13 cellular contexts compared by ENCODE assay signal in the genomic region with DNA sequence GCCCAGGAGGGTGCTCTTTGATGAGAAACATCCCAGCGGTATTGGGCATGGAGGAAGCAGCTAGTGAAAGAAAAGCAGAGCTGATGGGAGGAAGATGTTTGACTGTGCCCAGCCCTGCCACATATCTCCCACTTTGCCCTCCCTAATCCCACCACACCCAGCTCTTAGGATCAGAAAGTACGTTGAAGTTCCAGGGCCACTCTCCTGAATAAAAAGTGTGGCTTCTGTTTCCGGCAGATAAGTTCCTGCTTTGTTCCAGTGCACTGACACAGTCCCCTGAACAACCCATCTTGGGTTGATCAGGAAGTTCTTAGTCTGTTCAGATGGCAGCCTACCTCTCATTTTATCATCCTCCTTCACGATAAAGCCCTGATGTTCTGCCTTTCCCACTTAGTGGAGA. TPM values are rescaled to one million over a fixed set of nuclear protein-coding genes. Genes with fewer than 3 reads are reported as not detected.
DNase-seq lines count a peak whose midpoint lies in the region; ATAC-seq and TF ChIP-seq lines count a peak whose summit lies in the region.
"Had no signal": no experiment of that assay in that cellular context is flagged by ENCODE, and none has a peak within 500 bp of the region (broad histone marks: within the 10 kb centered on the region; RNA-seq: fewer than 3 reads in every experiment).

No MANE protein-coding gene starts in this region.

- no peak for TF ChIP-seq POLR2A in IMR-90 (IDR thresholded peaks at IDR 0.05; ENCODE audit: low read depth, low read length)

- H3K4me3 ChIP-seq in IMR-90 (ENCODE audit: insufficient read depth, low read depth, low read length) (no peak overlapping the region), mucosa of rectum (ENCODE audit: low read length in 2 of 2) (no peak overlapping the region)

- peak overlapping the region; percentile 77 for H2AK9ac ChIP-seq in IMR-90 (replicated peaks; ENCODE audit: low read depth, low read length, poor library complexity)

- peak overlapping the region; percentile 99 for H3K27ac ChIP-seq in 22Rv1
- no peak overlapping the region for H3K27ac ChIP-seq in IMR-90 (ENCODE audit: insufficient read depth, low read length)
- peak overlapping the region; percentile 91 to 93 for H3K27ac ChIP-seq in mucosa of rectum (ENCODE audit: low read depth in 2 of 2, low read length in 2 of 2)

- no peak overlapping the region for H2BK5ac ChIP-seq in IMR-90 (ENCODE audit: low read depth, low read length, poor library complexity, severe bottlenecking)

- peak overlapping the region; percentile 65 for H3K27ac Mint-ChIP-seq in chondrocyte (ENCODE audit: unreplicated experiment)
- H3K27ac Mint-ChIP-seq: memory B cell had no signal

- POLR2A ChIA-PET in IMR-90 (lab: Charles Lee; ENCODE audit: unreplicated experiment) = no interaction called here

- H2BK120ac ChIP-seq in IMR-90 (ENCODE audit: low read depth, low read length) = no peak overlapping the region

- no TSS peak for BruUV-seq in IMR-90 (replicated peaks; lab: Mats Ljungman, UMichigan)

- H4K91ac ChIP-seq in IMR-90 (ENCODE audit: insufficient read depth, low read depth, low read length) = no peak overlapping the region; the same call in 1 of the 2 replicates

- H3K56ac ChIP-seq in IMR-90 (ENCODE audit: extremely low read depth, insufficient read depth, low read length) = no peak overlapping the region

- H4K8ac ChIP-seq in IMR-90 (ENCODE audit: low read depth in 2 of 2, low read length in 2 of 2) = no peak overlapping the region

- peaks cover 24% of the 10 kb centered on the region for H3K9me1 ChIP-seq in IMR-90 (ENCODE audit: insufficient read depth, low read length)

- H3K79me1 ChIP-seq in IMR-90 (ENCODE audit: low read depth in 1 of 2, low read length in 2 of 2) = peaks cover 0 to 12% of the 10 kb centered on the region in 2 experiments; a peak in 2 of 4 replicates

- H3K4ac ChIP-seq in IMR-90 (ENCODE audit: low read depth, low read length) = no peak overlapping the region

- CTCF ChIA-PET in IMR-90 (lab: Yijun Ruan, JAX) = no interaction called here

- in situ Hi-C loops in IMR-90 (cut with MboI; ENCODE audit: low sequenced_read_pairs) = no loop called here

- 100% methylated on average over 1 of the region's 4 CpGs; no CpG with 5 or more reads in 1 of the 2 experiments for WGBS in IMR-90 (ENCODE audit: extremely low coverage in 2 of 2, insufficient read length in 1 of 2), 2 experiments

- no peak for TF ChIP-seq RAD21 in IMR-90 (IDR thresholded peaks at IDR 0.05; ENCODE audit: low read length)

- no peak overlapping the region for H2BK20ac ChIP-seq in IMR-90 (ENCODE audit: low read depth, low read length)

- no peak overlapping the region; the same call in 1 of the 2 replicates for H2AK5ac ChIP-seq in IMR-90 (ENCODE audit: low read depth, low read length)

- H3K18ac ChIP-seq in IMR-90 (ENCODE audit: low read depth, low read length) = no peak overlapping the region

- H3K4me1 ChIP-seq in IMR-90 (ENCODE audit: control insufficient read depth, insufficient read depth, low read length) (peaks cover 17% of the 10 kb centered on the region), mucosa of rectum (ENCODE audit: control insufficient read depth in 2 of 2, insufficient read depth in 2 of 2, low read length in 2 of 2) (peaks cover 61 to 84% of the 10 kb centered on the region in 2 donors)

- H3K4me3 Mint-ChIP-seq in chondrocyte (ENCODE audit: unreplicated experiment) = no peak overlapping the region
- H3K4me3 Mint-ChIP-seq: memory B cell had no signal

- H3K36me3 ChIP-seq in IMR-90 (ENCODE audit: control insufficient read depth, insufficient read depth, low read length) = peaks cover 5% of the 10 kb centered on the region
- peaks cover 21 to 22% of the 10 kb centered on the region in 2 donors for H3K36me3 ChIP-seq in mucosa of rectum (ENCODE audit: control insufficient read depth in 2 of 2, insufficient read depth in 2 of 2, low read length in 2 of 2)

- H3K9ac ChIP-seq in IMR-90 (ENCODE audit: low read depth, low read length) (no peak overlapping the region), mucosa of rectum (ENCODE audit: low read depth in 1 of 2, low read length in 2 of 2) (peak overlapping the region in 1 of 2 donors; percentile 45)

- H3K14ac ChIP-seq in IMR-90 (replicated peaks; ENCODE audit: low read depth, low read length) = no peak overlapping the region

- TF ChIP-seq CTCF in 22Rv1 (IDR thresholded peaks at IDR 0.05) (no peak), IMR-90 (conservative IDR thresholded peaks at IDR 0.05; ENCODE audit: low read depth, low read length) (no peak), chondrocyte (IDR thresholded peaks at IDR 0.05) (no peak), GM20000 (IDR thresholded peaks at IDR 0.05; ENCODE audit: extremely low read depth, missing control alignments) (no peak)

- peaks cover 7% of the 10 kb centered on the region; the same call in 1 of the 2 replicates for H4K20me1 ChIP-seq in IMR-90 (ENCODE audit: insufficient read depth, low read length)

- H3K4me1 Mint-ChIP-seq in chondrocyte (ENCODE audit: low read depth) = peaks cover 70% of the 10 kb centered on the region

- 0 out of 3 replicates have a peak overlapping the region, but pooled peaks have one; percentile 7 for H2BK15ac ChIP-seq in IMR-90 (ENCODE audit: low read depth, low read length)

- H4K5ac ChIP-seq in IMR-90 (ENCODE audit: low read depth, low read length) = no peak overlapping the region

- H2AFZ ChIP-seq in IMR-90 (replicated peaks; ENCODE audit: low read length, poor library complexity) = no peak overlapping the region

- no peak overlapping the region for H3K4me2 ChIP-seq in IMR-90 (ENCODE audit: low read depth, low read length)

- dilution Hi-C loops in IMR-90 (cut with HindIII; ENCODE audit: low sequenced_read_pairs, unreplicated experiment) = no loop called here

- ATAC-seq in IMR-90 (ENCODE audit: low read depth) (no peak), HG02870 (IDR thresholded peaks at IDR 0.05; ENCODE audit: unreplicated experiment) (no peak), GM19035 (IDR thresholded peaks at IDR 0.05; ENCODE audit: unreplicated experiment) (no peak), GM19397 (IDR thresholded peaks at IDR 0.05; ENCODE audit: unreplicated experiment) (no peak)

- H3K27me3 ChIP-seq in IMR-90 (ENCODE audit: control insufficient read depth, insufficient read depth, low read length) (no peaks in the 10 kb centered on the region), mucosa of rectum (ENCODE audit: control insufficient read depth in 2 of 2, insufficient read depth in 2 of 2, low read length in 2 of 2) (no peaks in the 10 kb centered on the region)

- no peaks in the 10 kb centered on the region for H3K36me3 Mint-ChIP-seq in chondrocyte (ENCODE audit: low read depth)

- H3K9me3 Mint-ChIP-seq in chondrocyte (ENCODE audit: low read depth) = no peaks in the 10 kb centered on the region
- H3K9me3 Mint-ChIP-seq: memory B cell had no signal

- H3K27me3 Mint-ChIP-seq in chondrocyte (ENCODE audit: low read depth) = no peaks in the 10 kb centered on the region
- H3K27me3 Mint-ChIP-seq: memory B cell had no signal

- H3K9me3 ChIP-seq in IMR-90 (ENCODE audit: control insufficient read depth, insufficient read depth, low read length) (no peaks in the 10 kb centered on the region), mucosa of rectum (ENCODE audit: control insufficient read depth in 2 of 2, low read length in 2 of 2) (no peaks in the 10 kb centered on the region)

- intact Hi-C loops in IMR-90 (cut with micrococcal nuclease) = no loop called here

- DNase-seq in IMR-90 (no peak), chondrocyte (ENCODE audit: low spot score) (no peak), GM20000 (ENCODE audit: low spot score) (no peak)
- DNase-seq: activated CD4-positive, CD25-positive, alpha-beta regulatory T cell; activated T-cell treated with anti-CD3 and anti-CD28 coated beads, Interleukin-2, amount 50 U/mL, for 1 hour; amygdala; SHP77 treated with DMSO at 0.1 percent for 48 hours had no signal

- H3K23ac ChIP-seq in IMR-90 (ENCODE audit: low read depth, low read length) = no peak overlapping the region

TF ChIP-seq in IMR-90, 13 proteins besides CTCF, POLR2A, EP300 and RAD21:
- no peak for TF ChIP-seq FOS (IDR thresholded peaks at IDR 0.05; ENCODE audit: low read depth, low read length)
- no peak for TF ChIP-seq MAFK (IDR thresholded peaks at IDR 0.05; ENCODE audit: low read depth, low read length)
- no peak for TF ChIP-seq RCOR1 (IDR thresholded peaks at IDR 0.05; ENCODE audit: insufficient replicate concordance, low read length)
- no peak for TF ChIP-seq CHD1 (IDR thresholded peaks at IDR 0.05; ENCODE audit: low read depth, low read length)
- no peak for TF ChIP-seq MXI1 (IDR thresholded peaks at IDR 0.05; ENCODE audit: borderline replicate concordance, low read depth, low read length)
- TF ChIP-seq, protein P1, sequence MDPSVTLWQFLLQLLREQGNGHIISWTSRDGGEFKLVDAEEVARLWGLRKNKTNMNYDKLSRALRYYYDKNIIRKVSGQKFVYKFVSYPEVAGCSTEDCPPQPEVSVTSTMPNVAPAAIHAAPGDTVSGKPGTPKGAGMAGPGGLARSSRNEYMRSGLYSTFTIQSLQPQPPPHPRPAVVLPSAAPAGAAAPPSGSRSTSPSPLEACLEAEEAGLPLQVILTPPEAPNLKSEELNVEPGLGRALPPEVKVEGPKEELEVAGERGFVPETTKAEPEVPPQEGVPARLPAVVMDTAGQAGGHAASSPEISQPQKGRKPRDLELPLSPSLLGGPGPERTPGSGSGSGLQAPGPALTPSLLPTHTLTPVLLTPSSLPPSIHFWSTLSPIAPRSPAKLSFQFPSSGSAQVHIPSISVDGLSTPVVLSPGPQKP (IDR thresholded peaks at IDR 0.05; ENCODE audit: borderline replicate concordance, low read depth, low read length) = no peak
- no peak for TF ChIP-seq BHLHE40 (IDR thresholded peaks at IDR 0.05; ENCODE audit: low read depth, low read length)
- no peak for TF ChIP-seq SMC3 (IDR thresholded peaks at IDR 0.05; ENCODE audit: low read depth, low read length)
TF ChIP-seq in IMR-90: peak in this region for 0.

RNA-seq across cellular contexts. Expression of a gene that starts 16.5 kb away (rescaled TPM):
- 2.0 and 2.5 TPM in 2 replicates for total RNA-seq in IMR-90 (2012; rRNA removed)
- 10.4 and 13.2 TPM in 2 replicates for polyA plus RNA-seq in IMR-90 (2012; rRNA removed)
- polyA plus RNA-seq in IMR-90 (2012; cell fraction: cytosol; rRNA removed) = 7.7 and 13.8 TPM in 2 replicates
- 58.1 and 63.1 TPM in 2 replicates for polyA plus RNA-seq in IMR-90 (2012; cell fraction: nucleus; rRNA removed; ENCODE audit: low replicate concordance)
- 35.9 to 40.0 TPM (median 37.7 TPM) in 3 replicates for total RNA-seq in chondrocyte

RNA-seq across cellular contexts. Expression of a gene that starts 52.2 kb away (rescaled TPM):
- total RNA-seq in IMR-90 (2012; rRNA removed) (14.7 and 15.0 TPM in 2 replicates), chondrocyte (15.5 to 20.2 TPM (median 16.7 TPM) in 3 replicates)
- polyA plus RNA-seq in IMR-90 (2012; rRNA removed) = 14.2 and 15.2 TPM in 2 replicates
- polyA plus RNA-seq in IMR-90 (2012; cell fraction: cytosol; rRNA removed) = 9.9 and 17.3 TPM in 2 replicates
- 7.1 and 9.4 TPM in 2 replicates for polyA plus RNA-seq in IMR-90 (2012; cell fraction: nucleus; rRNA removed; ENCODE audit: low replicate concordance)

RNA-seq across cellular contexts. Expression of a gene that starts 52.5 kb away (rescaled TPM):
- total RNA-seq in IMR-90 (2012; rRNA removed) (23.8 and 24.4 TPM in 2 replicates), chondrocyte (44.2 to 52.7 TPM (median 44.6 TPM) in 3 replicates)
- 47.5 and 55.1 TPM in 2 replicates for polyA plus RNA-seq in IMR-90 (2012; rRNA removed)
- polyA plus RNA-seq in IMR-90 (2012; cell fraction: cytosol; rRNA removed) = 33.5 and 54.5 TPM in 2 replicates
- polyA plus RNA-seq in IMR-90 (2012; cell fraction: nucleus; rRNA removed; ENCODE audit: low replicate concordance) = 74.8 and 97.8 TPM in 2 replicates

Comparison
In these comparisons a context has a peak if more than half of its experiments do, and no peak if none do; other contexts are left out.
1. RNA of a gene that starts 16.5 kb away (total RNA-seq): 35.9 to 40.0 TPM in chondrocyte; 2.0 to 2.5 TPM in IMR-90; every median in the first group is over 10 times any median in the second.